In the genomic region with DNA sequence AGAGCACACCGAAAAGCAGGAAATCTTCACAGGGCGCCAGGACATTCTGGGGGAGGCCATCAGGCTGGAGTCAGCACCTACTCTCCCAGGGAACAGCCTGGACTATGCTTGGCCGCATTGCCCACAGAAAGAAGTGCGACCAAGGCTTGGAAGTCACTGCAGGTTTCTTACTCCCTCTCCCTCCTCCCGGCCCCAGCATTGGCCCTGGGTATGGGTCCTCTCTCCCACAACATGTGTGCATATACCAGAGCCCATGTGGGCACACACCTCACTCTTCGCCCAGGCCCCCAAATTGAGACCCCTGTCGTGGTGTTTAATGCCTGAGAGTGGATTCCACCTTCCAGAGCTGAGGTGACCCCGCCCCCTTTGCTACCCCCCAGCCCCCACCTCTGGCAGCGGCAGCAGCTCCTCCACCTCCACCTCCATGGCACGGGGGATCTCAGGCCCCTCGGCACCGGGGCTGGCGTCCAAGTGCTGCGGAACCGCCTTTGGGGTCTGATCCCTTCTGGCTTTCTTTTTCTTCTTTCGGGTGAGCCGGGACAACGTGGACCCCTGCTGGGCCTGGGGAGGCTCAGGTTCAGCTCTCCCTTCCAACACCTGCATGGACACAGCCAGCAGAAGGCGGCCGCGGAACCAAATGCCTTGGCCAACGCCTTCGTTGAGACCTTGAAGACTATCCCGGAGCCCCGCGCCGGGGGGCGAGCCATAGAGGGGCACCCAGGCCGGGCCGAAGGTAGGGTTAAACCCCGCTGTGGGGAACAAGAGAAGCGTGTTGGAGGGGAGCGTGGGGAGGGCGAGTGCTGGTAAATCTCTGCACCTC, we compare ENCODE assay signal across 2 cellular contexts.
TF ChIP-seq lines count a peak whose summit lies in the region.

No MANE protein-coding gene starts in this region.

TF ChIP-seq in H1, 55 proteins besides CTCF, POLR2A, EP300 and RAD21:
- no peak for TF ChIP-seq RXRA (IDR thresholded peaks at IDR 0.05; ENCODE audit: insufficient read depth, low read depth, low read length)
- peak; percentile 2 for TF ChIP-seq KDM4A (IDR thresholded peaks at IDR 0.05; ENCODE audit: low read depth, low read length, severe bottlenecking)
- TF ChIP-seq, protein P1, sequence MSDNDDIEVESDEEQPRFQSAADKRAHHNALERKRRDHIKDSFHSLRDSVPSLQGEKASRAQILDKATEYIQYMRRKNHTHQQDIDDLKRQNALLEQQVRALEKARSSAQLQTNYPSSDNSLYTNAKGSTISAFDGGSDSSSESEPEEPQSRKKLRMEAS (IDR thresholded peaks at IDR 0.05) = 0 out of 2 replicates have a peak, but pooled peaks have one; percentile 12
- no peak for TF ChIP-seq NANOG (IDR thresholded peaks at IDR 0.05; ENCODE audit: insufficient read depth, low read depth, low read length, poor library complexity, severe bottlenecking)
- TF ChIP-seq HDAC2 (IDR thresholded peaks at IDR 0.05; ENCODE audit: borderline replicate concordance in 1 of 2, low read depth in 2 of 2, low read length in 2 of 2) = no peak

TF ChIP-seq in neural cell, 6 proteins besides CTCF, POLR2A, EP300 and RAD21:
- no peak for TF ChIP-seq SMC3 (conservative IDR thresholded peaks at IDR 0.05; ENCODE audit: poor library complexity)
- TF ChIP-seq POLR2AphosphoS5 (IDR thresholded peaks at IDR 0.05) = no peak
- no peak for TF ChIP-seq EZH2 (IDR thresholded peaks at IDR 0.05; ENCODE audit: borderline replicate concordance, insufficient read depth, low read length, poor library complexity, severe bottlenecking)
- no peak for TF ChIP-seq REST (IDR thresholded peaks at IDR 0.05; ENCODE audit: borderline replicate concordance)
- TF ChIP-seq MXI1 (conservative IDR thresholded peaks at IDR 0.05; ENCODE audit: poor library complexity, severe bottlenecking) = no peak
- no peak for TF ChIP-seq TAF1 (IDR thresholded peaks at IDR 0.05; ENCODE audit: low read depth)
